Comparison of ENCODE assay signal across 8 cellular contexts in genomic region chr3:185768578-185768982, GRCh38. TPM values are rescaled to one million over a fixed set of nuclear protein-coding genes. Genes with fewer than 3 reads are reported as not detected.
DNase-seq lines count a peak whose midpoint lies in the region; ATAC-seq, FAIRE-seq and TF ChIP-seq lines count a peak whose summit lies in the region.
"Not testable (repeated sequence)": the region's sequence is repeated elsewhere in the genome, so short reads cannot be mapped to it uniquely, and the experiment has no call there.

No MANE protein-coding gene starts in this region.

- in situ Hi-C loops in GM12878 (cut with MboI), result loop anchor here (5.0 kb wide), 1 partner anchor 91 kb away; no protein-coding TSS in a partner anchor

- SMC1A ChIA-PET in GM12878 (lab: Charles Lee; ENCODE audit: uncharacterized antibody, unreplicated experiment), result interaction anchor here (0.6 to 6.3 kb wide), 14 partner anchors 10 to 175 kb away, joined by 3 to 39 read pairs (median 4); no protein-coding TSS in a partner anchor

- H3K36me3 ChIP-seq in DND-41 (ENCODE audit: insufficient read depth, low read length); GM12878 (ENCODE audit: control insufficient read depth in 2 of 2, insufficient read depth in 2 of 2, low read length in 1 of 2); heart left ventricle; pancreas; thoracic aorta: not testable (repeated sequence)

- H3K4me3 ChIP-seq in DND-41 (ENCODE audit: low read depth in 1 of 2, low read length in 2 of 2); WI38 (ENCODE audit: low read depth, low read length); GM12878; heart left ventricle; pancreas; thoracic aorta: not testable (repeated sequence)

- H2AFZ ChIP-seq in DND-41 (ENCODE audit: low read depth, low read length); GM12878 (ENCODE audit: control insufficient read depth, low read depth, low read length): not testable (repeated sequence)

- TF ChIP-seq EP300 in Ishikawa (IDR thresholded peaks at IDR 0.05; ENCODE audit: borderline replicate concordance); GM12878 (IDR thresholded peaks at IDR 0.05; ENCODE audit: borderline replicate concordance in 1 of 2, control insufficient read depth in 1 of 2, low read depth in 2 of 2, low read length in 2 of 2): not testable (repeated sequence)

- H3K4me2 ChIP-seq in DND-41 (ENCODE audit: insufficient read depth, low read length); GM12878 (ENCODE audit: control insufficient read depth, insufficient read depth): not testable (repeated sequence)

- not testable (repeated sequence) for BruUV-seq in GM12878 (replicated peaks; lab: Mats Ljungman, UMichigan)

- peak; percentile 76 for FAIRE-seq in GM12878 (lab: Jason Lieb, UNC)
- not testable (repeated sequence) for FAIRE-seq in pancreas (lab: Jason Lieb, UNC)

- peaks cover 15% of the 10 kb centered on the region for H3K27me3 ChIP-seq in DND-41 (ENCODE audit: insufficient read depth, low read length, poor library complexity)
- not testable (repeated sequence) for H3K27me3 ChIP-seq in GM12878 (replicated peaks in 1 of 2; ENCODE audit: control insufficient read depth in 2 of 2, insufficient read depth in 2 of 2, low read length in 1 of 2); heart left ventricle; pancreas; thoracic aorta (replicated peaks; ENCODE audit: insufficient read depth)

- not testable (repeated sequence) for H3K4me1 ChIP-seq in DND-41 (ENCODE audit: insufficient read depth, low read length); GM12878 (ENCODE audit: control insufficient read depth, insufficient read depth, low read length); pancreas; thoracic aorta (ENCODE audit: control insufficient read depth in 1 of 2, low read depth in 2 of 2)
- peaks cover 0 to 23% (median 14%) of the 10 kb centered on the region in 12 donors for H3K4me1 ChIP-seq in heart left ventricle

- H3K27ac ChIP-seq in DND-41 (ENCODE audit: low read length); GM12878 (ENCODE audit: control insufficient read depth, insufficient read depth); heart left ventricle; pancreas; thoracic aorta: not testable (repeated sequence)

- intact Hi-C loops in GM12878 (cut with micrococcal nuclease; ENCODE audit: unreplicated experiment) (loop anchor here (1.0 to 2.0 kb wide), 3 partner anchors 34 to 108 kb away; no protein-coding TSS in a partner anchor), heart left ventricle (cut with DNase I) (loop anchor here in 5 of 10 donors (1.0 to 10.0 kb wide), 5 partner anchors 92 to 108 kb away; no protein-coding TSS in a partner anchor), pancreas (cut with DNase I) (loop anchor here in 1 of 3 donors (10.0 kb wide), 1 partner anchor 84 kb away; no protein-coding TSS in a partner anchor)

- POLR2A ChIA-PET in GM12878 (lab: Charles Lee), result not testable (repeated sequence)

- TF ChIP-seq CTCF in DND-41 (IDR thresholded peaks at IDR 0.05; ENCODE audit: borderline replicate concordance, extremely low read depth, low read length, poor library complexity, severe bottlenecking), result peak; percentile 76
- peak; percentile 51 for TF ChIP-seq CTCF in WI38 (IDR thresholded peaks at IDR 0.05; ENCODE audit: low read depth, low read length)
- peak; percentile 68 to 78 (median 75) for TF ChIP-seq CTCF in GM12878 (IDR thresholded peaks at IDR 0.05 in 2 of 3, conservative IDR thresholded peaks at IDR 0.05 in 1 of 3; ENCODE audit: control insufficient read depth in 2 of 3, extremely low read depth in 1 of 3, insufficient read depth in 1 of 3, low read depth in 3 of 3, low read length in 3 of 3)
- peak; percentile 57 to 82 (median 73) for TF ChIP-seq CTCF in heart left ventricle (IDR thresholded peaks at IDR 0.05)
- peak; percentile 60 to 86 (median 76) for TF ChIP-seq CTCF in pancreas (IDR thresholded peaks at IDR 0.05)
- TF ChIP-seq CTCF in thoracic aorta (IDR thresholded peaks at IDR 0.05), result peak; percentile 71

- H3K9me3 ChIP-seq in DND-41 (ENCODE audit: insufficient read depth, low read length, severe bottlenecking); GM12878 (replicated peaks; ENCODE audit: control insufficient read depth, insufficient read depth, low read length); heart left ventricle; pancreas; thoracic aorta: not testable (repeated sequence)

- RAD21 ChIA-PET in GM12878 (lab: Charles Lee; ENCODE audit: unreplicated experiment), result interaction anchor here (0.5 to 4.5 kb wide), 10 partner anchors 23 to 493 kb away, joined by 3 to 34 read pairs (median 4); partner anchors contain the start of gene SENP2

- TF ChIP-seq RAD21 in Ishikawa (IDR thresholded peaks at IDR 0.05; ENCODE audit: low read depth), result peak; percentile 76
- peak; percentile 92 for TF ChIP-seq RAD21 in GM12878 (IDR thresholded peaks at IDR 0.05; ENCODE audit: insufficient read depth, low read depth, low read length)

- H3K9ac ChIP-seq in DND-41 (ENCODE audit: low read depth, low read length); GM12878 (ENCODE audit: control insufficient read depth, insufficient read depth, low read length): not testable (repeated sequence)

- not testable (repeated sequence) for TF ChIP-seq POLR2A in GM12878 (IDR thresholded peaks at IDR 0.05; ENCODE audit: low read depth, low read length); heart left ventricle (IDR thresholded peaks at IDR 0.05)

- ATAC-seq in DND-41 (ENCODE audit: insufficient read depth, low read depth) (peak; percentile 62), GM12878 (peak; percentile 82), pancreas (peak; percentile 35 to 84 (median 78))
- ATAC-seq in heart left ventricle; thoracic aorta (ENCODE audit: insufficient number of reproducible peaks, low FRiP score, low read depth): not testable (repeated sequence)

- DNase-seq in DND-41 (peak; percentile 58), NCI-H748 treated with DMSO at 0.1 percent for 48 hours (lab: John Stamatoyannopoulos, UW) (peak; percentile 10), GM12878 (ENCODE audit: low read depth, low spot score) (peak; percentile 31), heart left ventricle (peak in 2 of 5 donors; percentile 16 to 23), pancreas (peak in 3 of 6 donors; percentile 26 to 66 (median 47)), thoracic aorta (ENCODE audit: low spot score) (peak; percentile 4)

- not testable (repeated sequence) for H4K20me1 ChIP-seq in DND-41 (ENCODE audit: insufficient read depth, low read length); GM12878 (ENCODE audit: control insufficient read depth, insufficient read depth)

- CTCF ChIA-PET in GM12878 (lab: Yijun Ruan, JAX), result interaction anchor here (0.7 to 9.8 kb wide), 32 partner anchors 8 to 590 kb away, joined by 3 to 198 read pairs (median 6); no protein-coding TSS in a partner anchor

- 26% methylated on average over 4 of the region's 4 CpGs for WGBS in GM12878 (ENCODE audit: insufficient coverage, insufficient replicate concordance, low lambda C conversion rate, missing lambda C conversion rate)
- 69 to 86% (median 79%) methylated on average over 4 of the region's 4 CpGs for WGBS in heart left ventricle, 4 donors
- WGBS in pancreas, 2 donors, result 33 to 34% methylated on average over 4 of the region's 4 CpGs

- H3K79me2 ChIP-seq in DND-41 (ENCODE audit: insufficient read depth, low read length); GM12878 (ENCODE audit: control insufficient read depth, insufficient read depth, low read length): not testable (repeated sequence)

TF ChIP-seq in GM12878, 131 proteins besides CTCF, POLR2A, EP300 and RAD21 (continues in another document):
- TF ChIP-seq ATF3 (IDR thresholded peaks at IDR 0.05; ENCODE audit: borderline replicate concordance, extremely low read depth, low read depth, low read length), result peak; percentile 75; the same call in 1 of the 2 replicates

RNA-seq across cellular contexts. Expression of gene IGF2BP2, which starts 56.3 kb away (rescaled TPM):
- total RNA-seq in GM12878 (2013; cell fraction: nucleolus; rRNA removed), result 0.10 and 0.91 TPM in 2 replicates
- total RNA-seq in GM12878 (2014; rRNA removed) (not detected in 2 replicates), GM12878 (2014; rRNA removed; fragmentation: Illumina TruSeq; extraction: Trizol) (not detected in 2 replicates), GM12878 (2021) (0.21 and 0.72 TPM in 2 replicates), heart left ventricle (10 to 100 TPM; 11.2 to 21.8 (median 16.8) TPM), pancreas (10 to 100 TPM in 1 of 6 donors, 1 to 10 TPM in 5; 3.2 to 17.0 (median 5.9) TPM), thoracic aorta (1 to 10 TPM; 2.6 to 2.7 TPM)
- polyA plus RNA-seq in GM12878 (2011; ENCODE audit: low read depth), result not detected
- polyA plus RNA-seq in GM12878 (2011; rRNA removed) (not detected in 2 replicates), GM12878 (2014; fragmentation: Illumina TruSeq; extraction: Trizol) (not detected in 2 replicates), GM12878 (2014; fragmentation: Nextera tagmentation; extraction: Ambion mirVana) (not detected), GM12878 (2014; rRNA removed) (not detected in 2 replicates), GM12878 (2016; fragmentation: Nextera tagmentation; extraction: Ambion mirVana) (under 1 TPM in 1 of 2 experiments, not detected in 1; 0.25 TPM), heart left ventricle (10 to 100 TPM in 1 of 2 donors, 1 to 10 TPM in 1; 5.9 to 18.5 TPM), pancreas (10 to 100 TPM in 1 of 2 donors, 1 to 10 TPM in 1; 7.0 to 11.2 TPM)
- not detected in 2 replicates for polyA plus RNA-seq in GM12878 (2011; cell fraction: cytosol; rRNA removed)
- polyA plus RNA-seq in GM12878 (2011; cell fraction: nucleus; rRNA removed), result not detected in 2 replicates
- 0.20 TPM in 1 of 2 replicates, not detected in the other for polyA plus RNA-seq in GM12878 (2012)
- polyA minus RNA-seq in GM12878 (2011; rRNA and poly(A)+ RNA removed), result not detected in 2 replicates
- not detected in 2 replicates for polyA minus RNA-seq in GM12878 (2011; cell fraction: cytosol; rRNA and poly(A)+ RNA removed)
- not detected in 2 replicates for polyA minus RNA-seq in GM12878 (2011; cell fraction: nucleus; rRNA and poly(A)+ RNA removed)
